20 cellular contexts compared by ENCODE assay signal in the genomic region with DNA sequence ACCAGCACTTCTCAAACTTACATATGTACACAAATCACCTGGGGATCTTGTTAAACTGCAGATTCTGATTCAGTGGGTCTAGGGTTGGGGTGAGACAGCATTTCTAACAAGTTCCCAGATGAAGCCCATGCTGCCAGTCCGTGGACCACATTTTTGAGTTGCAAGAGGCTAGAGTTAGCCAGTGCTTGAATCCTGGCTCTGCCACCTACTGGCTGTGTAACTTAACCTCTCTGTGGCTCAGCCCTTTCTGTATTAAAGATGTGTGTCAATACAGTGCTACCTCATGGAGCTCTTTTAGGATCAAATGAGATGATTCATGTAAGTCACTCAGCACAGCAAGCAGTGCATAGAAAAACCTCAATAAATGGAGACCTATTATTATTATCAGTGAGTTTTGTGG.
DNase-seq lines count a peak whose midpoint lies in the region; ATAC-seq and TF ChIP-seq lines count a peak whose summit lies in the region.
"Had no signal": no experiment of that assay in that cellular context is flagged by ENCODE, and none has a peak within 500 bp of the region (broad histone marks: within the 10 kb centered on the region; RNA-seq: fewer than 3 reads in every experiment).

No MANE protein-coding gene starts in this region.

- H3K27ac Mint-ChIP-seq in chondrocyte (ENCODE audit: unreplicated experiment) (no peak overlapping the region), progenitor cell of endocrine pancreas (no peak overlapping the region)
- H3K27ac Mint-ChIP-seq: activated B cell treated with CpG ODN at 0.5 μM for 24 hours; CD8-positive, alpha-beta T cell; naive thymus-derived CD8-positive, alpha-beta T cell had no signal

- peak; percentile 5 for DNase-seq in DMS 273 (lab: John Stamatoyannopoulos, UW; ENCODE audit: unreplicated experiment)
- no peak for DNase-seq in DMS 273 treated with DMSO at 0.1 percent for 48 hours (lab: John Stamatoyannopoulos, UW)
- DNase-seq in NCI-H69 (lab: John Stamatoyannopoulos, UW) = peak; percentile 45
- no peak for DNase-seq in chondrocyte (ENCODE audit: low spot score)
- no peak for DNase-seq in progenitor cell of endocrine pancreas (ENCODE audit: low spot score, unreplicated experiment)
- DNase-seq in NCI-H2171 (lab: John Stamatoyannopoulos, UW) = no peak
- no peak for DNase-seq in mucosa of gallbladder (ENCODE audit: low spot score)
- DNase-seq: activated B cell treated with CpG ODN at 0.5 μM for 24 hours; activated naive CD4-positive, alpha-beta T cell treated with anti-CD3 and anti-CD28 coated beads, Interleukin-2, amount 50 U/mL, for 16 hours; body of pancreas; CD8-positive, alpha-beta T cell; dermis blood vessel endothelial cell; GDM1; left ventricle myocardium superior; naive thymus-derived CD8-positive, alpha-beta T cell; NCI-H1105 treated with DMSO at 0.1 percent for 48 hours; NCI-H446; Peyer's patch; SW 1271 had no signal

- TF ChIP-seq CTCF in chondrocyte (IDR thresholded peaks at IDR 0.05) (peak; percentile 58), progenitor cell of endocrine pancreas (IDR thresholded peaks at IDR 0.05; ENCODE audit: unreplicated experiment) (peak; percentile 28)

- H3K9me3 Mint-ChIP-seq in chondrocyte (ENCODE audit: low read depth) (peaks cover 4% of the 10 kb centered on the region), progenitor cell of endocrine pancreas (ENCODE audit: low read depth) (no peaks in the 10 kb centered on the region)

- H3K4me3 Mint-ChIP-seq in chondrocyte (ENCODE audit: unreplicated experiment) (no peak overlapping the region), progenitor cell of endocrine pancreas (ENCODE audit: low read depth) (no peak overlapping the region)
- H3K4me3 Mint-ChIP-seq: activated B cell treated with CpG ODN at 0.5 μM for 24 hours; CD8-positive, alpha-beta T cell; naive thymus-derived CD8-positive, alpha-beta T cell had no signal

- H3K36me3 Mint-ChIP-seq in chondrocyte (ENCODE audit: low read depth) = no peaks in the 10 kb centered on the region
- H3K36me3 Mint-ChIP-seq in progenitor cell of endocrine pancreas (ENCODE audit: insufficient read depth) = no peaks in the 10 kb centered on the region
- H3K36me3 Mint-ChIP-seq: CD8-positive, alpha-beta T cell; naive thymus-derived CD8-positive, alpha-beta T cell had no signal

- no peak for ATAC-seq in GM21515 (IDR thresholded peaks at IDR 0.05; ENCODE audit: unreplicated experiment)
- ATAC-seq: body of pancreas; CD8-positive, alpha-beta T cell; left ventricle myocardium superior; naive thymus-derived CD8-positive, alpha-beta T cell had no signal

- H3K4me1 Mint-ChIP-seq in chondrocyte (ENCODE audit: low read depth) = peaks cover 31% of the 10 kb centered on the region
- H3K4me1 Mint-ChIP-seq in progenitor cell of endocrine pancreas (ENCODE audit: low read depth) = no peaks in the 10 kb centered on the region
- H3K4me1 Mint-ChIP-seq: activated B cell treated with CpG ODN at 0.5 μM for 24 hours; naive thymus-derived CD8-positive, alpha-beta T cell had no signal

- H3K27me3 Mint-ChIP-seq in chondrocyte (ENCODE audit: low read depth) (no peaks in the 10 kb centered on the region), progenitor cell of endocrine pancreas (peaks cover 2% of the 10 kb centered on the region)

Comparison
In these comparisons a context has a peak if more than half of its experiments do, and no peak if none do; other contexts are left out.
1. DNase-seq: peak in DMS 273 (single experiment) and NCI-H69 (single experiment); none in DMS 273 treated with DMSO at 0.1 percent for 48 hours (single experiment), chondrocyte (single experiment), progenitor cell of endocrine pancreas (single experiment), NCI-H2171 (single experiment) and mucosa of gallbladder (single experiment).